Comparison of ENCODE assay signal across 11 cellular contexts in genomic region chr11:79453617-79454016, GRCh38.
"Had no signal": no experiment of that assay in that cellular context is flagged by ENCODE, and none has a peak within 500 bp of the region (broad histone marks: within the 10 kb centered on the region; RNA-seq: fewer than 3 reads in every experiment).

No MANE protein-coding gene starts in this region.

- H2AFZ ChIP-seq: GM23248, GM23338 had no signal

- H3K9me3 Mint-ChIP-seq: GM23338, H9, HFFc6 had no signal

- H3K27ac Mint-ChIP-seq: GM23338, H9, HFFc6 had no signal

- H3K4me2 ChIP-seq: GM23338 had no signal

- FAIRE-seq: H1, H54 had no signal

- H3K9ac ChIP-seq: GM23248 had no signal

- DNase-seq: GM23248, GOT3, H7, H9, HCEC 1CT, HFFc6 had no signal

- H3K4me3 Mint-ChIP-seq: GM23338, H9, HFFc6 had no signal

- H3K27ac ChIP-seq: GM23248 had no signal

- H3K36me3 ChIP-seq: HAP-1 had no signal

- H3K4me3 ChIP-seq: GM23248, GM23338, HAP-1 had no signal

- H3K9me3 ChIP-seq: HAP-1 had no signal

- ATAC-seq: GM23338, HCT116 had no signal
